In the genomic region with DNA sequence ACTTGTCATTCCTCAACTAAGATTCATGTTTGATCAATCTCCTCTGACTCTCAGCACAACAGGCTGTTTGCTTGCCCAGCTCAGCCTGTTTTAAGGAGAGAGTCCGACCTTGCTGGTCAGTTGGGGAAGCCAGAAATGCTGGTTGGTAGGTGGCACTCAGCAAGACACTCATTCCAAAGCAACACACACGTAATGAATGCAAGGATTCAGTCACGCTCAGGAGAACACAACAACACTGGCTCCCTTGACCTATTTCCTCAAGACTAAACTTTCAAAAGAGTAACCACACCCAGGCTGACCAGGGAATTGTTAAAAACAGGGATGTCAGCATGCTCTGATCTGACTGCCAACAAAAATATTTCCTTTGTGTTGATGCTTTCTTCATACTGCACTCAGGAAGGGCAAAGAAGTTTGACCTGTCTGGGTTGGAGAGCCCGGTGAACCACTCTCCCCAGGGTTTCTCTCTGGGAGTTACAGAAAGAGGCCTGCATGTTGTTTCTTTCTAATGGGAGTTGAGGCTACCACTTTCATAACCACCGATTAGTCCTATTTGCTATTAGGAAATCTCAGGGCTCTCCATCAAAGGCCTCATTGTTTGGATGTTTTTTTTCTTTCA, we compare ENCODE assay signal across 16 cellular contexts. TPM values are rescaled to one million over a fixed set of nuclear protein-coding genes. Genes with fewer than 3 reads are reported as not detected.
DNase-seq lines count a peak whose midpoint lies in the region; FAIRE-seq and TF ChIP-seq lines count a peak whose summit lies in the region.
"Had no signal": no experiment of that assay in that cellular context is flagged by ENCODE, and none has a peak within 500 bp of the region (broad histone marks: within the 10 kb centered on the region; RNA-seq: fewer than 3 reads in every experiment).

No MANE protein-coding gene starts in this region.

- TF ChIP-seq RAD21 in SK-N-SH (IDR thresholded peaks at IDR 0.05; ENCODE audit: low read length) = no peak

- H3K4me3 ChIP-seq in SK-N-SH (ENCODE audit: low read depth in 2 of 2, low read length in 1 of 2) (no peak overlapping the region), testis (no peak overlapping the region)

- peaks cover 18% of the 10 kb centered on the region for H3F3A ChIP-seq in SK-N-SH (replicated peaks; ENCODE audit: insufficient read depth)

- H3K4me2 ChIP-seq in SK-N-SH = no peak overlapping the region

- no peak overlapping the region for H3K9ac ChIP-seq in SK-N-SH

- 92% methylated on average over 5 of the region's 5 CpGs for WGBS in SK-N-SH (ENCODE audit: low lambda C conversion rate)
- 45 to 51% methylated on average over 5 of the region's 5 CpGs for WGBS in testis, 2 donors

- H3K4me1 Mint-ChIP-seq in osteocyte (ENCODE audit: unreplicated experiment) = peaks cover 39% of the 10 kb centered on the region
- H3K4me1 Mint-ChIP-seq: stimulated activated naive CD8-positive, alpha-beta T cell treated with anti-CD3 and anti-CD28 coated beads, Interleukin-15, amount 100 ng/mL, for 72 hours had no signal

- H3K9me3 Mint-ChIP-seq in osteocyte (ENCODE audit: unreplicated experiment) = no peaks in the 10 kb centered on the region
- H3K9me3 Mint-ChIP-seq: stimulated activated naive CD8-positive, alpha-beta T cell treated with anti-CD3 and anti-CD28 coated beads, Interleukin-15, amount 100 ng/mL, for 72 hours; T-helper 2 cell treated with Interferon-gamma antibody and Interleukin-4, amounts not matched to agents 5 μg/mL and 100 μg/mL, for 36 hours had no signal

- H3K27ac ChIP-seq in SK-N-SH (ENCODE audit: low read depth in 2 of 2, low read length in 1 of 2) (no peak overlapping the region), testis (no peak overlapping the region)
- H3K27ac ChIP-seq: HL-60 had no signal

- intact Hi-C loops in testis (cut with DNase I; ENCODE audit: low total_unique reads) = no loop called here

- TF ChIP-seq EP300 in SK-N-SH (IDR thresholded peaks at IDR 0.05; ENCODE audit: borderline replicate concordance in 1 of 2, low read depth in 1 of 2, low read length in 1 of 2) = no peak

- no peak for TF ChIP-seq POLR2A in testis (IDR thresholded peaks at IDR 0.05)

- no peaks in the 10 kb centered on the region for H3K27me3 ChIP-seq in SK-N-SH (ENCODE audit: insufficient read depth)
- no peaks in the 10 kb centered on the region for H3K27me3 ChIP-seq in testis

- TF ChIP-seq CTCF in osteocyte (IDR thresholded peaks at IDR 0.05) (no peak), SK-N-SH (IDR thresholded peaks at IDR 0.05) (no peak), GM10266 (IDR thresholded peaks at IDR 0.05; ENCODE audit: control insufficient read depth, insufficient read depth, low read depth, missing control alignments) (no peak), testis (IDR thresholded peaks at IDR 0.05) (no peak)

- no peaks in the 10 kb centered on the region for H3K9me3 ChIP-seq in SK-N-SH
- H3K9me3 ChIP-seq in testis = no peaks in the 10 kb centered on the region

- CTCF ChIA-PET in SK-N-SH (lab: Yijun Ruan, JAX) = interaction anchor here (0.9 kb wide), 1 partner anchor 338 kb away, joined by 3 read pairs; no protein-coding TSS in a partner anchor

- H3K27ac Mint-ChIP-seq in osteocyte (ENCODE audit: unreplicated experiment) = peak overlapping the region; percentile 91
- H3K27ac Mint-ChIP-seq: CD4-positive, CD25-positive, alpha-beta regulatory T cell; stimulated activated naive CD8-positive, alpha-beta T cell treated with anti-CD3 and anti-CD28 coated beads, Interleukin-15, amount 100 ng/mL, for 72 hours; T-helper 2 cell treated with Interferon-gamma antibody and Interleukin-4, amounts not matched to agents 5 μg/mL and 100 μg/mL, for 36 hours had no signal

- H2AFZ ChIP-seq in SK-N-SH (ENCODE audit: low read depth) = no peak overlapping the region; the same call in 1 of the 2 replicates

- H3K4me1 ChIP-seq in SK-N-SH (ENCODE audit: control insufficient read depth in 1 of 2, insufficient read depth in 2 of 2, low read depth in 1 of 2, low read length in 1 of 2) (peaks cover 0 to 19% of the 10 kb centered on the region in 2 experiments; a peak in 2 of 4 replicates), testis (peaks cover 9% of the 10 kb centered on the region)

- no peaks in the 10 kb centered on the region for H3K27me3 Mint-ChIP-seq in osteocyte (ENCODE audit: unreplicated experiment)
- H3K27me3 Mint-ChIP-seq: stimulated activated naive CD8-positive, alpha-beta T cell treated with anti-CD3 and anti-CD28 coated beads, Interleukin-15, amount 100 ng/mL, for 72 hours had no signal

- H3K4me3 Mint-ChIP-seq in osteocyte (ENCODE audit: unreplicated experiment) = no peak overlapping the region
- H3K4me3 Mint-ChIP-seq: CD4-positive, CD25-positive, alpha-beta regulatory T cell; stimulated activated naive CD8-positive, alpha-beta T cell treated with anti-CD3 and anti-CD28 coated beads, Interleukin-15, amount 100 ng/mL, for 72 hours; T-helper 2 cell treated with Interferon-gamma antibody and Interleukin-4, amounts not matched to agents 5 μg/mL and 100 μg/mL, for 36 hours had no signal

- H3K36me3 ChIP-seq in SK-N-SH (replicated peaks in 1 of 2; ENCODE audit: control insufficient read depth in 1 of 2, insufficient read depth in 2 of 2, low read length in 1 of 2) (no peaks in the 10 kb centered on the region), testis (ENCODE audit: low read depth, missing control alignments) (no peaks in the 10 kb centered on the region)

- no peaks in the 10 kb centered on the region for H3K79me2 ChIP-seq in SK-N-SH (ENCODE audit: insufficient read depth)

- DNase-seq in COLO829 (ENCODE audit: low spot score) (peak; percentile 75), RCC 7860 (ENCODE audit: low spot score) (peak; percentile 66), fibroblast of gingiva (ENCODE audit: low read depth) (peak; percentile 86), osteocyte (ENCODE audit: extremely low spot score, unreplicated experiment) (no peak), SK-N-SH (no peak), NCI-H1092 treated with DMSO at 0.1 percent for 48 hours (lab: John Stamatoyannopoulos, UW) (no peak), GM10266 (ENCODE audit: extremely low spot score) (no peak), testis (no peak)
- DNase-seq: CD4-positive, CD25-positive, alpha-beta regulatory T cell; cerebellar nuclear complex; NCI-H2171 treated with DMSO at 0.1 percent for 48 hours; stimulated activated naive CD8-positive, alpha-beta T cell treated with anti-CD3 and anti-CD28 coated beads, Interleukin-15, amount 100 ng/mL, for 72 hours had no signal

- no peaks in the 10 kb centered on the region for H4K20me1 ChIP-seq in SK-N-SH (ENCODE audit: insufficient read depth)

- FAIRE-seq in RCC 7860 (lab: Jason Lieb, UNC) = no peak
- FAIRE-seq: GM18507, islet of Langerhans had no signal

- POLR2A ChIA-PET in SK-N-SH (lab: Yijun Ruan, JAX) = no interaction called here

- H3K36me3 Mint-ChIP-seq in osteocyte (ENCODE audit: unreplicated experiment) = no peaks in the 10 kb centered on the region
- H3K36me3 Mint-ChIP-seq: CD4-positive, CD25-positive, alpha-beta regulatory T cell had no signal

- H3K9me2 ChIP-seq in SK-N-SH = no peaks in the 10 kb centered on the region

TF ChIP-seq in SK-N-SH, 30 proteins besides CTCF, POLR2A, EP300 and RAD21:
- TF ChIP-seq JUND (IDR thresholded peaks at IDR 0.05) = no peak
- TF ChIP-seq YY1 (IDR thresholded peaks at IDR 0.05; ENCODE audit: low read depth) = no peak
- TF ChIP-seq TCF12 (IDR thresholded peaks at IDR 0.05) = no peak
- no peak for TF ChIP-seq RCOR1 (IDR thresholded peaks at IDR 0.05; ENCODE audit: low read length)
- no peak for TF ChIP-seq FOXJ3 (CRISPR knock-in tag; IDR thresholded peaks at IDR 0.05)
- TF ChIP-seq MXI1 (IDR thresholded peaks at IDR 0.05; ENCODE audit: low read depth, low read length) = no peak
- no peak for TF ChIP-seq CHD2 (IDR thresholded peaks at IDR 0.05; ENCODE audit: low read length, partially characterized antibody)
- no peak for TF ChIP-seq TAF1 (IDR thresholded peaks at IDR 0.05; ENCODE audit: borderline replicate concordance, low read depth, low read length)
- no peak for TF ChIP-seq GABPA (IDR thresholded peaks at IDR 0.05; ENCODE audit: low read depth)

RNA-seq across cellular contexts. Expression of a gene that starts 25.6 kb away (rescaled TPM):
- total RNA-seq in osteocyte = 35.7 and 36.9 TPM in 2 replicates
- 15.9 and 20.9 TPM in 2 replicates for polyA plus RNA-seq in SK-N-SH (2012; rRNA removed)
- 31.7 and 34.5 TPM in 2 replicates for polyA plus RNA-seq in SK-N-SH (2012; cell fraction: cytosol; rRNA removed)
- 19.4 and 30.5 TPM in 2 replicates for polyA plus RNA-seq in SK-N-SH (2012; cell fraction: nucleus; rRNA removed)
- 10 to 100 TPM; 56.4 to 66.6 TPM for total RNA-seq in testis
- 53.7 TPM for polyA plus RNA-seq in testis (ENCODE audit: insufficient read depth, low read depth, low replicate concordance)

Comparison
In these comparisons a context has a peak if more than half of its experiments do, and no peak if none do; other contexts are left out.
1. DNase-seq: peak in COLO829 (single experiment), RCC 7860 (single experiment) and fibroblast of gingiva (single experiment); none in osteocyte (single experiment), SK-N-SH (single experiment), NCI-H1092 treated with DMSO at 0.1 percent for 48 hours (single experiment), GM10266 (single experiment) and testis (single experiment).